ENCODE assay signal across 8 cellular contexts in the genomic region with DNA sequence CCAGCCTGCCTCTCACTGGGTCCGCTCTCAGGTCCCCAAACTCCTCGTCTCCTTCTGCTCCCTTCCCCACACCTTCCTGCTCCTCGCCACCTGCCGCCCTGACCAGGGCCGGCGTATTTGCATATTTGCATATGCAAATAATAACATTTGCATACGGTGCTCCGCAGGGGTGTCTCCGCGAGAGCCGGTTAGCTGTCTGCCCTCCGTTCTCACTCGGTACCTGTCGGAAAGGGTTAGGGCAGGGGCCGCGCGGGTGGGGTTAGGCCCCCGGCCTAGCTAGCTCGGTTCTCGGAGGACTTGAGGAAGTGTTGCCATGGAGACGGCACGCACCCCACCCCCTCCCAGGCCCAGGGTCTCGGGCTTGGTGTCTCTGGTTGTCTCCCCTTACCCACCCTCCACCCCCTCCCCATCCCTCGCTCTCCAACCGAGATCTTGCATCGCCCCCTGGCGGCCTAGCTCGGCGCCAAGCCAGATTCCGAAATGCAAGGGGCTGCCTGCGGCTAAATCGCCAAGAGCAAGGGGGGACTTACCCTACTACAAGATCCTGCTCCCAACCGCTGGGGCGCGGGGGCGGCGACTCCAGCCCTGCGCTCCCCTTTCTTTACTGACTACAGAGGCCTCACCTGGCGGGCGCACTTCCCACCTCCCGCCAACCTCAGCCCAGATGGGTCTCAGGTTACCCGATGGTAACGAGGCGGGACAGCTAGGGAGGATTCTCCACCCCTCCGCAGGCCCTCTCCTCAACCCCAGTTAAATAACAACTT. TPM values are rescaled to one million over a fixed set of nuclear protein-coding genes. Genes with fewer than 3 reads are reported as not detected.
DNase-seq lines count a peak whose midpoint lies in the region; ATAC-seq and TF ChIP-seq lines count a peak whose summit lies in the region.

No MANE protein-coding gene starts in this region.

- no peak overlapping the region for H3K27ac ChIP-seq in AG04450 (ENCODE audit: low read depth, low read length)
- H3K27ac ChIP-seq in Panc1 (ENCODE audit: low read length) = no peak overlapping the region
- no peak overlapping the region for H3K27ac ChIP-seq in rectal smooth muscle tissue (ENCODE audit: low read depth, low read length)

- H3K9ac ChIP-seq in rectal smooth muscle tissue (ENCODE audit: low read length) = no peak overlapping the region

- peak overlapping the region; percentile 70 for H3K27ac Mint-ChIP-seq in glutamatergic neuron (ENCODE audit: unreplicated experiment)

- peaks cover 20% of the 10 kb centered on the region for H3K27me3 ChIP-seq in AG04450 (ENCODE audit: control insufficient read depth, insufficient read depth, low read length)
- peaks cover 2% of the 10 kb centered on the region; the same call in 1 of the 2 replicates for H3K27me3 ChIP-seq in Panc1 (ENCODE audit: control insufficient read depth, insufficient read depth, low read length)
- peaks cover 43% of the 10 kb centered on the region for H3K27me3 ChIP-seq in rectal smooth muscle tissue (ENCODE audit: control insufficient read depth, insufficient read depth, low read length)

- CTCF ChIA-PET in AG04450 (lab: Charles Lee) (interaction anchor here (0.6 to 10.5 kb wide), 31 partner anchors 8 to 508 kb away, joined by 3 to 161 read pairs (median 5); a partner anchor contains a TSS), Panc1 (lab: Charles Lee) (interaction anchor here (0.6 to 2.3 kb wide), 9 partner anchors 23 to 175 kb away, joined by 3 to 26 read pairs (median 7); a partner anchor contains a TSS)

- H3K36me3 ChIP-seq in Panc1 (ENCODE audit: control insufficient read depth, insufficient read depth, low read length) (no peaks in the 10 kb centered on the region), rectal smooth muscle tissue (ENCODE audit: control insufficient read depth, insufficient read depth, low read length) (no peaks in the 10 kb centered on the region)

- peaks cover 24% of the 10 kb centered on the region for H3K9me3 Mint-ChIP-seq in glutamatergic neuron (ENCODE audit: unreplicated experiment)

- peak overlapping the region; percentile 98 for H3K4me3 Mint-ChIP-seq in glutamatergic neuron (ENCODE audit: unreplicated experiment)

- ATAC-seq in GM18861 (IDR thresholded peaks at IDR 0.05; ENCODE audit: unreplicated experiment) (peak; percentile 41), Panc1 (peak; percentile 39)

- POLR2A ChIA-PET in AG04450 (lab: Yijun Ruan, JAX) (interaction anchor here (0.5 to 1.5 kb wide), 4 partner anchors 13 to 93 kb away, joined by 4 to 7 read pairs (median 6); a partner anchor contains a TSS), Panc1 (lab: Charles Lee) (interaction anchor here (0.7 kb wide), 1 partner anchor 29 kb away, joined by 3 read pairs; no protein-coding TSS in a partner anchor)

- H3K4me1 ChIP-seq in Panc1 (ENCODE audit: control insufficient read depth, insufficient read depth, low read length) = peaks cover 21% of the 10 kb centered on the region
- peaks cover 15% of the 10 kb centered on the region for H3K4me1 ChIP-seq in rectal smooth muscle tissue (ENCODE audit: control insufficient read depth, insufficient read depth, low read length)

- BruUV-seq in Panc1 (replicated peaks; lab: Mats Ljungman, UMichigan) = no TSS peak

- H3K9me3 ChIP-seq in AG04450 (ENCODE audit: control insufficient read depth, insufficient read depth, low read length) (peaks cover 3% of the 10 kb centered on the region; the same call in 1 of the 2 replicates), Panc1 (ENCODE audit: control insufficient read depth, insufficient read depth, low read depth, low read length) (no peaks in the 10 kb centered on the region)

- H3K27me3 Mint-ChIP-seq in glutamatergic neuron (ENCODE audit: unreplicated experiment) = peaks cover 27% of the 10 kb centered on the region

- H3K4me3 ChIP-seq in AG04450 (ENCODE audit: low read depth, low read length) (peak overlapping the region; percentile 41), Panc1 (ENCODE audit: low read depth in 2 of 2, low read length in 2 of 2) (peak overlapping the region; percentile 32 to 56), rectal smooth muscle tissue (ENCODE audit: low read length) (peak overlapping the region; percentile 50)

- DNase-seq in AG04450 (ENCODE audit: low read depth, low spot score) (no peak), HuH-7 (ENCODE audit: low spot score) (peak; percentile 86), Panc1 (ENCODE audit: low read depth, low spot score) (no peak), glutamatergic neuron (peak; percentile 97), foreskin melanocyte (no peak)
- peak; percentile 59 for DNase-seq in activated gamma-delta T cell treated with anti-CD3 and anti-CD28 coated beads, Interleukin-2, amount 50 U/mL, for 16 hours (ENCODE audit: low read depth)

- H3K36me3 Mint-ChIP-seq in glutamatergic neuron (ENCODE audit: unreplicated experiment) = no peaks in the 10 kb centered on the region

- intact Hi-C loops in Panc1 (cut with micrococcal nuclease; ENCODE audit: unreplicated experiment) = no loop called here

- peak; percentile 68 for TF ChIP-seq CTCF in AG04450 (IDR thresholded peaks at IDR 0.05; ENCODE audit: low read depth, low read length)
- peak; percentile 72 for TF ChIP-seq CTCF in Panc1 (IDR thresholded peaks at IDR 0.05)
- TF ChIP-seq CTCF in glutamatergic neuron (IDR thresholded peaks at IDR 0.05; ENCODE audit: partially characterized antibody, unreplicated experiment) = peak; percentile 65

- in situ Hi-C loops in Panc1 (cut with HindIII; ENCODE audit: low pct_unique_long_range_greater_than_20kb, low sequenced_read_pairs) = no loop called here

- peaks cover 20% of the 10 kb centered on the region for H3K4me1 Mint-ChIP-seq in glutamatergic neuron (ENCODE audit: low read depth, unreplicated experiment)

RNA-seq across cellular contexts. Expression of a gene that starts 8.1 kb away (rescaled TPM):
- 0.25 and 0.65 TPM in 2 replicates for polyA plus RNA-seq in AG04450 (2011; rRNA removed)
- 0.60 and 1.6 TPM in 2 replicates for polyA minus RNA-seq in AG04450 (2011; rRNA and poly(A)+ RNA removed)
- 0.87 TPM for total RNA-seq in Panc1 (2021; ENCODE audit: unreplicated experiment)
- 0.25 TPM for polyA plus RNA-seq in Panc1 (2012; ENCODE audit: insufficient read length)
- 12.1 TPM for total RNA-seq in glutamatergic neuron (ENCODE audit: unreplicated experiment)

RNA-seq across cellular contexts. Expression of a gene that starts 13.4 kb away (rescaled TPM):
- polyA plus RNA-seq in AG04450 (2011; rRNA removed) = 266 and 314 TPM in 2 replicates
- 213 and 339 TPM in 2 replicates for polyA minus RNA-seq in AG04450 (2011; rRNA and poly(A)+ RNA removed)
- total RNA-seq in Panc1 (2021; ENCODE audit: unreplicated experiment) = 67.1 TPM
- 117 TPM for polyA plus RNA-seq in Panc1 (2012; ENCODE audit: insufficient read length)
- total RNA-seq in glutamatergic neuron (ENCODE audit: unreplicated experiment) = 165 TPM

RNA-seq across cellular contexts. Expression of a gene that starts 26.3 kb away (rescaled TPM):
- polyA plus RNA-seq in AG04450 (2011; rRNA removed) = 0.79 and 1.0 TPM in 2 replicates
- 0.61 and 1.4 TPM in 2 replicates for polyA minus RNA-seq in AG04450 (2011; rRNA and poly(A)+ RNA removed)
- total RNA-seq in Panc1 (2021; ENCODE audit: unreplicated experiment) (2.1 TPM), glutamatergic neuron (ENCODE audit: unreplicated experiment) (10.5 TPM)
- polyA plus RNA-seq in Panc1 (2012; ENCODE audit: insufficient read length) = 2.1 TPM

Comparison
In these comparisons a context has a peak if more than half of its experiments do, and no peak if none do; other contexts are left out.
1. DNase-seq: peak in HuH-7 (single experiment), activated gamma-delta T cell treated with anti-CD3 and anti-CD28 coated beads, Interleukin-2, amount 50 U/mL, for 16 hours (single experiment) and glutamatergic neuron (single experiment); none in AG04450 (single experiment), Panc1 (single experiment) and foreskin melanocyte (single experiment).
2. Peak in every context shown above with its lines, with median percentiles within 50 percentile points of each other: H3K4me3 ChIP-seq and CTCF ChIP-seq.